12 cellular contexts compared by ENCODE assay signal in the genomic region with DNA sequence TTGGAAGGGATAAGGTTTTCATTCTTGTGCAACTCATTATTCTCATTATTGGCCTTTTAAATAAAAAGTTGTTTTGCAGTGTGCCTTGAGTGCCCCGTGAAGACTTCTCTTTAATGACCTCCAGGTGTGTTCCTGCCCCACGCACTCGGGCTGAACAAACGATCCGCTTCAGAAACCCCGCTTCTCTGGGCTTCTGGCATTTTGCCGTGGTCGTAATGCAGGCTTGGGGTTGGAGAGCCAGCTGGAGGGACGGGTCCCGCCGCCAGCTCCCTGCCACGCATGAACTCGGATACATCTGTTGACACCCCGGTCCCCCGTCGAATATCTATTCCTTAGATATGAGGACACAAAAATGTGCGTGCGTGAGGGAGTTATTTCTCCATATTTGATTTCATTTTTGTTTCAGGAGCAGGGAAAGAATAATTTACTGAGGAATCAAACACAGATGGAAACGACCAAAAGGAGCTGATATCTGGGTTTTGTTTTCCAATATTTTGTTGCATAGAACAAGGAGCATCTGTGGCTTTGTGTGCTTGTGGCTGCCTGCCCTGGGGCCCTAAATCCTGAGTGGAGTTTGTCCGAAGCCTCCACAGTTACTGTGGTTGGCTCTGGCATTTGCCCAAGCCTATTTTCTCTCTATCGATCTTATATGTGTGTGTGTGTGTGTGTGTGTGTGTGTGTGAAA. TPM values are rescaled to one million over a fixed set of nuclear protein-coding genes. Genes with fewer than 3 reads are reported as not detected.
DNase-seq lines count a peak whose midpoint lies in the region; ATAC-seq and TF ChIP-seq lines count a peak whose summit lies in the region.
"Had no signal": no experiment of that assay in that cellular context is flagged by ENCODE, and none has a peak within 500 bp of the region (broad histone marks: within the 10 kb centered on the region; RNA-seq: fewer than 3 reads in every experiment).

No MANE protein-coding gene starts in this region.

- H3K9me3 ChIP-seq in heart right ventricle: no peaks in the 10 kb centered on the region
- no peaks in the 10 kb centered on the region for H3K9me3 ChIP-seq in SK-N-MC (ENCODE audit: low read depth, low read length)
- H3K9me3 ChIP-seq in lower lobe of right lung: no peaks in the 10 kb centered on the region
- H3K9me3 ChIP-seq in aorta (ENCODE audit: control insufficient read depth, low read length): no peaks in the 10 kb centered on the region
- H3K9me3 ChIP-seq: esophagus squamous epithelium had no signal

- H3K4me3 ChIP-seq in heart right ventricle (peak overlapping the region in 2 of 10 donors; percentile 9 to 28), SK-N-MC (peak overlapping the region; percentile 44; the same call in 1 of the 2 replicates), lower lobe of right lung (peak overlapping the region; percentile 21), aorta (ENCODE audit: low read length in 2 of 2) (no peak overlapping the region)

- no peak overlapping the region for H3K27ac Mint-ChIP-seq in T-cell

- peak overlapping the region; percentile 25 for H3K9ac ChIP-seq in SK-N-MC (ENCODE audit: insufficient read length)

- H3K36me3 ChIP-seq in heart right ventricle: no peaks in the 10 kb centered on the region
- H3K36me3 ChIP-seq in SK-N-MC (ENCODE audit: insufficient read depth, low read length): no peaks in the 10 kb centered on the region
- no peaks in the 10 kb centered on the region for H3K36me3 ChIP-seq in lower lobe of right lung
- no peaks in the 10 kb centered on the region for H3K36me3 ChIP-seq in aorta (ENCODE audit: control insufficient read depth in 1 of 2, insufficient read depth in 2 of 2, low read length in 1 of 2)

- WGBS in heart right ventricle, 2 donors: 66 to 70% methylated on average over 21 of the region's 21 CpGs
- 5 to 10% methylated on average over 21 of the region's 21 CpGs for WGBS in aorta, 2 donors

- no peak for DNase-seq in heart right ventricle
- no peak for DNase-seq in Right ventricle myocardium inferior (ENCODE audit: missing footprints)
- no peak for DNase-seq in SK-N-MC (ENCODE audit: low read depth, low spot score)
- no peak for DNase-seq in lower lobe of right lung
- DNase-seq in aorta: no peak
- no peak for DNase-seq in T-cell
- no peak for DNase-seq in effector CD8-positive, alpha-beta T cell (lab: John Stamatoyannopoulos, UW)
- DNase-seq: activated CD8-positive, alpha-beta memory T cell treated with anti-CD3 and anti-CD28 coated beads, Interleukin-2, amount 50 U/mL, for 4 hours; esophagus squamous epithelium; islet precursor cell had no signal

- H3K27ac ChIP-seq in heart right ventricle: peak overlapping the region in 7 of 10 donors; percentile 71 to 89 (median 82)
- peak overlapping the region; percentile 3; the same call in 1 of the 2 replicates for H3K27ac ChIP-seq in SK-N-MC
- peak overlapping the region; percentile 46 for H3K27ac ChIP-seq in lower lobe of right lung
- peak overlapping the region; percentile 25 to 55 for H3K27ac ChIP-seq in aorta (ENCODE audit: low read depth in 1 of 2, low read length in 2 of 2)

- no peak for TF ChIP-seq CTCF in heart right ventricle (IDR thresholded peaks at IDR 0.05)
- no peak for TF ChIP-seq CTCF in lower lobe of right lung (IDR thresholded peaks at IDR 0.05)

- H3K27me3 Mint-ChIP-seq in T-cell: no peaks in the 10 kb centered on the region

- no peak for ATAC-seq in heart right ventricle
- no peak for ATAC-seq in Right ventricle myocardium inferior
- ATAC-seq in lower lobe of right lung: peak in 1 of 2 donors; percentile 30
- ATAC-seq in aorta (ENCODE audit: low FRiP score): no peak
- ATAC-seq in T-cell (replicated peaks in 1 of 4): no peak
- ATAC-seq in HG02798 (IDR thresholded peaks at IDR 0.05; ENCODE audit: poor library complexity, unreplicated experiment): no peak
- ATAC-seq: HCT116 had no signal

- no peaks in the 10 kb centered on the region for H3K9me3 Mint-ChIP-seq in T-cell

- H3K36me3 Mint-ChIP-seq in T-cell: peaks cover 3% of the 10 kb centered on the region

- H3K27me3 ChIP-seq in heart right ventricle (no peaks in the 10 kb centered on the region), lower lobe of right lung (ENCODE audit: low read depth) (no peaks in the 10 kb centered on the region), aorta (ENCODE audit: control insufficient read depth in 1 of 2, insufficient read depth in 2 of 2, low read length in 1 of 2) (no peaks in the 10 kb centered on the region)

- no peaks in the 10 kb centered on the region for H3K4me1 Mint-ChIP-seq in T-cell

- H3K4me3 Mint-ChIP-seq in T-cell: no peak overlapping the region

- POLR2A ChIA-PET in T-cell (lab: Charles Lee): no interaction called here

- H3K4me1 ChIP-seq in heart right ventricle (peaks cover 16 to 52% (median 43%) of the 10 kb centered on the region in 9 donors), lower lobe of right lung (peaks cover 23% of the 10 kb centered on the region), aorta (ENCODE audit: control insufficient read depth in 1 of 2, insufficient read depth in 2 of 2, low read length in 2 of 2) (no peaks in the 10 kb centered on the region)

- intact Hi-C loops in heart right ventricle (cut with DNase I): no loop called here
- intact Hi-C loops in Right ventricle myocardium inferior (cut with DNase I): no loop called here
- intact Hi-C loops in lower lobe of right lung (cut with DNase I): no loop called here
- intact Hi-C loops in aorta (cut with DNase I): no loop called here

- CTCF ChIA-PET in T-cell (lab: Charles Lee): no interaction called here

RNA-seq across cellular contexts. Expression of a gene that starts 17.0 kb away (rescaled TPM):
- 10 to 100 TPM in 4 of 10 donors, 1 to 10 TPM in 6; 7.0 to 37.5 (median 9.0) TPM for total RNA-seq in heart right ventricle
- 1 to 10 TPM; 8.6 to 10.0 TPM for polyA plus RNA-seq in heart right ventricle
- total RNA-seq in Right ventricle myocardium inferior: 15.8 TPM
- 51.7 TPM for total RNA-seq in lower lobe of right lung
- 10 to 100 TPM; 58.9 to 79.9 TPM for total RNA-seq in aorta
- polyA plus RNA-seq in aorta: 10 to 100 TPM; 10.5 to 14.9 TPM
- total RNA-seq in T-cell: 10 to 100 TPM; 11.5 to 17.7 (median 14.5) TPM

RNA-seq across cellular contexts. Expression of a gene that starts 56.0 kb away (rescaled TPM):
- 10 to 100 TPM in 4 of 10 donors, 1 to 10 TPM in 6; 7.8 to 13.8 (median 9.4) TPM for total RNA-seq in heart right ventricle
- 1 to 10 TPM; 4.2 to 5.0 TPM for polyA plus RNA-seq in heart right ventricle
- total RNA-seq in Right ventricle myocardium inferior: 11.5 TPM
- total RNA-seq in lower lobe of right lung: 32.0 TPM
- total RNA-seq in aorta: 10 to 100 TPM; 12.0 to 18.2 TPM
- 10 to 100 TPM in 1 of 2 donors, 1 to 10 TPM in 1; 6.1 to 10.5 TPM for polyA plus RNA-seq in aorta
- 10 to 100 TPM in 1 of 5 donors, 1 to 10 TPM in 4; 4.5 to 11.7 (median 8.0) TPM for total RNA-seq in T-cell

RNA-seq across cellular contexts. Expression of a gene that starts 59.5 kb away (rescaled TPM):
- 10 to 100 TPM; 10.6 to 18.2 (median 12.8) TPM for total RNA-seq in heart right ventricle
- polyA plus RNA-seq in heart right ventricle: 10 to 100 TPM; 16.8 to 22.8 TPM
- total RNA-seq in Right ventricle myocardium inferior: 14.8 TPM
- total RNA-seq in lower lobe of right lung: 24.4 TPM
- 10 to 100 TPM; 14.8 to 24.3 TPM for total RNA-seq in aorta
- 10 to 100 TPM; 11.8 to 63.9 TPM for polyA plus RNA-seq in aorta
- 10 to 100 TPM; 23.6 to 46.2 (median 43.1) TPM for total RNA-seq in T-cell

Comparison
In these comparisons a context has a peak if more than half of its experiments do, and no peak if none do; other contexts are left out.
1. H3K27ac ChIP-seq: peak in every context shown above with its lines; median percentile 82 in heart right ventricle; 46 in lower lobe of right lung; 40 in aorta; 3 in SK-N-MC.
2. H3K4me3 ChIP-seq: peak in SK-N-MC (single experiment) and lower lobe of right lung (single experiment); none in aorta (0 of 2).